13 cellular contexts compared by ENCODE assay signal in the genomic region with DNA sequence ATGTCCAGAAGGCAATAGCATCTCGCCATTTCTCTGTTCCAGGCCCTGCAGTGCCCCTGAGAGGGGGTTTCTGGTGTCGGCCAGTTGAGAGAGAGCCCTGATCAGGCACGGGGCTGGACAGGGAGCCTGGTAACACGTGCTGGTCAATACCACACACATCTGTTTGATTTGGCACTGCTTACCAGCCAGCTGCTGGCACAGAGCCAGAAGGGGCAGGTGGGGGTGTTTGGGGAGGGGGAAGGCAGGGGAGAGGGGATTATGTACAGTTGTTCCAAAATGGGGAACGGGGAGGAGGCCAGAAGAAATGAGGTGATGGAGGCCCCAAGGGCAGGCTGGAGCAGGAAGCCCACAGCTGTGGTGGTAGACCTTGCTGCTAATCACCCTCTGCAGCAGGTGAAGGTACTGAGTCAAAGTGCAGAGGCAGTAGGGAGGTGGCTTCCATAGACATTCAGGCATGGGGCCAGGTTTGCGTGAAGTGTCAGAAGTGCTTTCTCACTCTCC.
DNase-seq lines count a peak whose midpoint lies in the region; ATAC-seq and TF ChIP-seq lines count a peak whose summit lies in the region.
"Had no signal": no experiment of that assay in that cellular context is flagged by ENCODE, and none has a peak within 500 bp of the region (broad histone marks: within the 10 kb centered on the region; RNA-seq: fewer than 3 reads in every experiment).

No MANE protein-coding gene starts in this region.

- peaks cover 37 to 42% of the 10 kb centered on the region in 2 experiments for H3K4me1 ChIP-seq in neutrophil (ENCODE audit: control insufficient read depth in 1 of 2, insufficient read depth in 1 of 2, low read depth in 1 of 2, low read length in 1 of 2)

- no peaks in the 10 kb centered on the region for H3K27me3 Mint-ChIP-seq in activated T-cell treated with anti-CD3 and anti-CD28 coated beads, Interleukin-2, amount 50 U/mL, for 72 hours (ENCODE audit: low read depth)

- H3K36me3 ChIP-seq in neutrophil: no peaks in the 10 kb centered on the region
- H3K36me3 ChIP-seq: neural progenitor cell had no signal

- peak overlapping the region; percentile 100 for H3K27ac Mint-ChIP-seq in activated T-cell treated with anti-CD3 and anti-CD28 coated beads, Interleukin-2, amount 50 U/mL, for 72 hours
- H3K27ac Mint-ChIP-seq: neural progenitor cell had no signal

- H3K4me3 ChIP-seq in neutrophil (ENCODE audit: low read depth in 1 of 2, low read length in 1 of 2): peak overlapping the region in 1 of 2 experiments; percentile 26
- H3K4me3 ChIP-seq: neural progenitor cell had no signal

- DNase-seq in NCI-H748 (lab: John Stamatoyannopoulos, UW; ENCODE audit: unreplicated experiment) (peak; percentile 67), NCI-H748 treated with DMSO at 0.1 percent for 48 hours (lab: John Stamatoyannopoulos, UW) (no peak), NCI-H1105 treated with DMSO at 0.1 percent for 48 hours (lab: John Stamatoyannopoulos, UW) (peak; percentile 95), GM10266 (ENCODE audit: extremely low spot score) (no peak), NCI-H2227 treated with DMSO at 0.1 percent for 48 hours (lab: John Stamatoyannopoulos, UW) (no peak)
- peak in 1 of 2 donors; percentile 27 for DNase-seq in activated T-cell treated with anti-CD3 and anti-CD28 coated beads, Interleukin-2, amount 50 U/mL, for 72 hours
- DNase-seq in effector CD8-positive, alpha-beta T cell (lab: John Stamatoyannopoulos, UW): no peak
- DNase-seq: GOT3; head of caudate nucleus; NK-92 treated with Interleukin-12 subunit alpha and Interleukin-12 subunit beta, amount 100 ng/mL, for 24 hours had no signal

- no peaks in the 10 kb centered on the region for H3K27me3 ChIP-seq in neutrophil
- H3K27me3 ChIP-seq: neural progenitor cell had no signal

- H3K36me3 Mint-ChIP-seq in activated T-cell treated with anti-CD3 and anti-CD28 coated beads, Interleukin-2, amount 50 U/mL, for 72 hours (ENCODE audit: insufficient read depth in 2 of 2): no peaks in the 10 kb centered on the region
- H3K36me3 Mint-ChIP-seq: neural progenitor cell had no signal

- ATAC-seq in activated T-cell treated with anti-CD3 and anti-CD28 coated beads, Interleukin-2, amount 50 U/mL, for 72 hours (replicated peaks in 1 of 2): peak; percentile 68 to 69

- TF ChIP-seq CTCF in neutrophil (IDR thresholded peaks at IDR 0.05) (no peak), GM10266 (IDR thresholded peaks at IDR 0.05; ENCODE audit: control insufficient read depth, insufficient read depth, low read depth, missing control alignments) (no peak)

- peak overlapping the region; percentile 83 for H3K27ac ChIP-seq in neutrophil
- H3K27ac ChIP-seq: HL-60, neural progenitor cell had no signal

- H3K4me3 Mint-ChIP-seq in activated T-cell treated with anti-CD3 and anti-CD28 coated beads, Interleukin-2, amount 50 U/mL, for 72 hours: peak overlapping the region; percentile 82 to 97
- H3K4me3 Mint-ChIP-seq: neural progenitor cell had no signal

- H3K4me1 Mint-ChIP-seq in activated T-cell treated with anti-CD3 and anti-CD28 coated beads, Interleukin-2, amount 50 U/mL, for 72 hours (ENCODE audit: low read depth): peaks cover 52% of the 10 kb centered on the region

- H3K9me3 Mint-ChIP-seq in activated T-cell treated with anti-CD3 and anti-CD28 coated beads, Interleukin-2, amount 50 U/mL, for 72 hours: no peaks in the 10 kb centered on the region
- H3K9me3 Mint-ChIP-seq: neural progenitor cell had no signal

- no peaks in the 10 kb centered on the region for H3K9me3 ChIP-seq in neutrophil

Comparison
In these comparisons a context has a peak if more than half of its experiments do, and no peak if none do; other contexts are left out.
1. DNase-seq: peak in NCI-H748 (single experiment) and NCI-H1105 treated with DMSO at 0.1 percent for 48 hours (single experiment); none in NCI-H748 treated with DMSO at 0.1 percent for 48 hours (single experiment), GM10266 (single experiment), NCI-H2227 treated with DMSO at 0.1 percent for 48 hours (single experiment) and effector CD8-positive, alpha-beta T cell (single experiment).